28 cellular contexts compared by ENCODE assay signal in the genomic region with DNA sequence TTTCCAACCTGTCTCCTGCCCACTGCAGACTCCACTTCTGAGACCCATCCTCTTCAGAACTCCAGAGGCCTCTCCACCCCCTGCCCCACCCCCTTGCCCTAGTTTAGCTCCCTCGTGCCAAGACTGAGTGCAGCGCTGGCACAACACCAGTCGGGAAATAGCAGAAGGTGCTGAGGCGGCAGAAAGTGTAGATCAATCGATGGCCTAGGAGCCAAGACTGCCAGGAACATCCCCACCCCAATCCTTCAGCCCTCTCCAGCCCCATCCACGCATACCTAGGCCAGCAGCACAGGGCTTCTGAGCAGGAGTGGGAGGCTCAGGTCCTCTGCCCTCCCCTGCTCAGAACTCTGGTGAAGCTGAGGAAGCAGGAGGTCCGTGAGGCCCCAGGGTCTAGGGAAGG. TPM values are rescaled to one million over a fixed set of nuclear protein-coding genes. Genes with fewer than 3 reads are reported as not detected.
DNase-seq lines count a peak whose midpoint lies in the region; FAIRE-seq and TF ChIP-seq lines count a peak whose summit lies in the region.
"Had no signal": no experiment of that assay in that cellular context is flagged by ENCODE, and none has a peak within 500 bp of the region (broad histone marks: within the 10 kb centered on the region; RNA-seq: fewer than 3 reads in every experiment).

No MANE protein-coding gene starts in this region.

- no peak for TF ChIP-seq POLR2A in adrenal gland (IDR thresholded peaks at IDR 0.05)

- 0 out of 2 replicates have a peak overlapping the region, but pooled peaks have one; percentile 8 for H3K27ac ChIP-seq in C4-2B
- peak overlapping the region; percentile 35 for H3K27ac ChIP-seq in WERI-Rb-1
- H3K27ac ChIP-seq in kidney (ENCODE audit: low read depth in 2 of 2, low read length in 2 of 2) = no peak overlapping the region
- H3K27ac ChIP-seq in adrenal gland = no peak overlapping the region
- H3K27ac ChIP-seq: left ventricle myocardium inferior had no signal

- H3K4me1 ChIP-seq in kidney (ENCODE audit: control insufficient read depth in 1 of 2, insufficient read depth in 1 of 2, low read depth in 1 of 2, low read length in 2 of 2) = peaks cover 0 to 2% of the 10 kb centered on the region in 2 donors
- H3K4me1 ChIP-seq in adrenal gland (replicated peaks in 1 of 2) = no peaks in the 10 kb centered on the region
- H3K4me1 ChIP-seq: left ventricle myocardium inferior had no signal

- no peak overlapping the region for H3K9ac ChIP-seq in kidney (ENCODE audit: low read length in 2 of 2)

- intact Hi-C loops in kidney (cut with DNase I) = no loop called here
- intact Hi-C loops in adrenal gland (cut with DNase I) = no loop called here

- H3K9me3 ChIP-seq in WERI-Rb-1 (ENCODE audit: severe bottlenecking) (no peaks in the 10 kb centered on the region), kidney (ENCODE audit: control insufficient read depth in 1 of 2, low read length in 2 of 2) (no peaks in the 10 kb centered on the region), adrenal gland (replicated peaks in 1 of 3) (no peaks in the 10 kb centered on the region)
- H3K9me3 ChIP-seq: left ventricle myocardium inferior had no signal

- DNase-seq in WERI-Rb-1 (no peak), kidney (peak; percentile 51), occipital lobe (lab: John Stamatoyannopoulos, UW) (peak; percentile 62), islet precursor cell (no peak), NCI-H1694 treated with DMSO at 0.1 percent for 48 hours (lab: John Stamatoyannopoulos, UW) (no peak), adrenal gland (no peak), NK-92 (lab: John Stamatoyannopoulos, UW; ENCODE audit: unreplicated experiment) (no peak)
- DNase-seq: activated CD4-positive, alpha-beta T cell treated with anti-CD3 and anti-CD28 coated beads, Interleukin-2, amount 50 U/mL, for 48 hours; activated CD4-positive, CD25-positive, alpha-beta regulatory T cell; activated CD8-positive, alpha-beta memory T cell treated with anti-CD3 and anti-CD28 coated beads, Interleukin-2, amount 50 U/mL, for 48 hours; activated effector memory CD4-positive, alpha-beta T cell treated with anti-CD3 and anti-CD28 coated beads, Interleukin-2, amount 50 U/mL, for 16 hours; activated naive CD8-positive, alpha-beta T cell treated with anti-CD3 and anti-CD28 coated beads, Interleukin-2, amount 50 U/mL, for 24 hours; dermis blood vessel endothelial cell; KBM-7; left ventricle myocardium inferior; MM.1S; NCI-H774; OCI-M1; Right ventricle myocardium superior; stimulated activated CD4-positive, alpha-beta T cell treated with anti-CD3 and anti-CD28 coated beads, Interleukin-2, amount 100 ng/mL, for 48 hours had no signal

- no peak for FAIRE-seq in kidney (lab: Jason Lieb, UNC)
- FAIRE-seq: bronchial epithelial cell, endothelial cell of umbilical vein, H54, urothelium cell line had no signal

- H3K27me3 ChIP-seq in WERI-Rb-1 (ENCODE audit: insufficient read depth, low read depth, severe bottlenecking) (no peaks in the 10 kb centered on the region), adrenal gland (no peaks in the 10 kb centered on the region)

- WGBS in adrenal gland, 4 donors = 39 to 68% (median 60%) methylated on average over 7 of the region's 7 CpGs

- no peak for TF ChIP-seq CTCF in C4-2B (conservative IDR thresholded peaks at IDR 0.05)
- no peak for TF ChIP-seq CTCF in WERI-Rb-1 (IDR thresholded peaks at IDR 0.05; ENCODE audit: low read depth, low read length)
- no peak for TF ChIP-seq CTCF in kidney (IDR thresholded peaks at IDR 0.05; ENCODE audit: borderline replicate concordance, extremely low read depth, insufficient read depth)
- no peak for TF ChIP-seq CTCF in adrenal gland (IDR thresholded peaks at IDR 0.05)

- H3K4me3 ChIP-seq in WERI-Rb-1 (ENCODE audit: low read depth, low read length) (no peak overlapping the region), kidney (ENCODE audit: low read length in 2 of 2) (no peak overlapping the region), adrenal gland (no peak overlapping the region)
- H3K4me3 ChIP-seq: left ventricle myocardium inferior, smooth muscle cell had no signal

- H3K36me3 ChIP-seq in WERI-Rb-1 (no peaks in the 10 kb centered on the region), kidney (ENCODE audit: control insufficient read depth in 1 of 2, insufficient read depth in 2 of 2, low read length in 2 of 2) (no peaks in the 10 kb centered on the region), adrenal gland (replicated peaks in 1 of 2) (no peaks in the 10 kb centered on the region)
- H3K36me3 ChIP-seq: left ventricle myocardium inferior had no signal

RNA-seq across cellular contexts. Expression of gene CPNE6, which starts 1.1 kb away (rescaled TPM):
- total RNA-seq in kidney (0.19 TPM), occipital lobe (10.8 TPM), adrenal gland (1 to 10 TPM in 1 of 8 donors, under 1 TPM in 1, not detected in 6; 0.97 to 1.4 TPM)
- polyA plus RNA-seq in kidney (ENCODE audit: insufficient read depth, low read depth, low replicate concordance) (3.4 TPM), adrenal gland (under 1 TPM; 0.07 to 0.22 (median 0.16) TPM)
- total RNA-seq: bronchial epithelial cell, dermis blood vessel endothelial cell, endothelial cell of umbilical vein, left ventricle myocardium inferior, neural crest cell, Right ventricle myocardium superior, smooth muscle cell had no signal
- polyA plus RNA-seq: CD14-positive monocyte, endothelial cell of umbilical vein, smooth muscle cell had no signal

RNA-seq across cellular contexts. Expression of gene CARMIL3, which starts 20.6 kb away (rescaled TPM):
- 1.4 TPM for total RNA-seq in kidney
- 1.5 TPM for polyA plus RNA-seq in kidney (ENCODE audit: insufficient read depth, low read depth, low replicate concordance)
- total RNA-seq in occipital lobe = 24.2 TPM
- 1 to 10 TPM in 2 of 8 donors, under 1 TPM in 5, not detected in 1; 0.17 to 1.1 (median 0.74) TPM for total RNA-seq in adrenal gland
- polyA plus RNA-seq in adrenal gland = 1 to 10 TPM in 2 of 3 donors, under 1 TPM in 1; 0.73 to 5.8 (median 1.7) TPM
- total RNA-seq: bronchial epithelial cell, dermis blood vessel endothelial cell, endothelial cell of umbilical vein, smooth muscle cell had no signal
- polyA plus RNA-seq: CD14-positive monocyte, smooth muscle cell had no signal

RNA-seq across cellular contexts. Expression of gene PCK2, which starts 21.7 kb away (rescaled TPM):
- total RNA-seq in kidney (36.1 TPM), occipital lobe (1.1 TPM), adrenal gland (10 to 100 TPM in 7 of 8 donors, 1 to 10 TPM in 1; 9.8 to 37.0 (median 20.0) TPM)
- polyA plus RNA-seq in kidney (ENCODE audit: insufficient read depth, low read depth, low replicate concordance) (140 TPM), adrenal gland (10 to 100 TPM in 2 of 3 donors, 1 to 10 TPM in 1; 7.9 to 17.9 (median 10.5) TPM)

RNA-seq across cellular contexts. Expression of gene DCAF11, which starts 42.1 kb away (rescaled TPM):
- total RNA-seq in kidney (81.1 TPM), occipital lobe (60.0 TPM), adrenal gland (100 to 1,000 TPM in 7 of 8 donors, 10 to 100 TPM in 1; 88.9 to 401 (median 132) TPM)
- polyA plus RNA-seq in kidney (ENCODE audit: insufficient read depth, low read depth, low replicate concordance) (69.4 TPM), adrenal gland (10 to 100 TPM; 40.4 to 94.0 (median 42.3) TPM)

RNA-seq across cellular contexts. Expression of gene NRL, which starts 42.3 kb away (rescaled TPM):
- 4.9 TPM for total RNA-seq in kidney
- 5.5 TPM for polyA plus RNA-seq in kidney (ENCODE audit: insufficient read depth, low read depth, low replicate concordance)
- 0.94 TPM for total RNA-seq in occipital lobe
- 10 to 100 TPM in 1 of 8 donors, 1 to 10 TPM in 7; 3.3 to 20.2 (median 4.9) TPM for total RNA-seq in adrenal gland
- polyA plus RNA-seq in adrenal gland = 1 to 10 TPM; 2.2 to 3.5 (median 3.1) TPM

Comparison
In these comparisons a context has a peak if more than half of its experiments do, and no peak if none do; other contexts are left out.
1. H3K27ac ChIP-seq: peak in C4-2B (single experiment) and WERI-Rb-1 (single experiment); none in kidney (0 of 2) and adrenal gland (0 of 5).
2. DNase-seq: peak in kidney (single experiment) and occipital lobe (single experiment); none in WERI-Rb-1 (single experiment), islet precursor cell (single experiment), NCI-H1694 treated with DMSO at 0.1 percent for 48 hours (single experiment), adrenal gland (0 of 7) and NK-92 (single experiment).
3. RNA of gene CARMIL3, which starts 20.6 kb away (total RNA-seq): 24.2 TPM in occipital lobe (single experiment); 1.4 TPM in kidney (single experiment) and 0.17 to 1.1 TPM in adrenal gland; every median in the first group is over 10 times any median in the second.